Comparison of ENCODE assay signal across 27 cellular contexts in genomic region chr18:44712025-44712424, GRCh38. TPM values are rescaled to one million over a fixed set of nuclear protein-coding genes. Genes with fewer than 3 reads are reported as not detected.
DNase-seq lines count a peak whose midpoint lies in the region; ATAC-seq and TF ChIP-seq lines count a peak whose summit lies in the region.
"Had no signal": no experiment of that assay in that cellular context is flagged by ENCODE, and none has a peak within 500 bp of the region (broad histone marks: within the 10 kb centered on the region; RNA-seq: fewer than 3 reads in every experiment).

No MANE protein-coding gene starts in this region.

- ATAC-seq in GM23338 (peak; percentile 50; the same call in 2 of the 3 replicates), HG02588 (IDR thresholded peaks at IDR 0.05; ENCODE audit: unreplicated experiment) (no peak)
- no peak for ATAC-seq in activated T-helper 17 cell treated with anti-CD3 and anti-CD28 coated beads, Interleukin-2, amount 50 U/mL, for 72 hours (replicated peaks)
- ATAC-seq: activated naive CD8-positive, alpha-beta T cell treated with anti-CD3 and anti-CD28 coated beads, Interleukin-2, amount 50 U/mL, for 24 hours; body of pancreas had no signal

- H3K4me1 ChIP-seq in GM23338 (ENCODE audit: insufficient read depth) (peaks cover 28% of the 10 kb centered on the region), KMS-11 (ENCODE audit: low read depth, poor library complexity, severe bottlenecking) (peaks cover 99% of the 10 kb centered on the region), endodermal cell (ENCODE audit: control insufficient read depth, insufficient read depth, low read length) (peaks cover 20% of the 10 kb centered on the region)

- peak overlapping the region; percentile 66 for H3K27ac Mint-ChIP-seq in GM23338
- peak overlapping the region; percentile 89 for H3K27ac Mint-ChIP-seq in endodermal cell
- peak overlapping the region; percentile 84 for H3K27ac Mint-ChIP-seq in progenitor cell of endocrine pancreas
- H3K27ac Mint-ChIP-seq in activated T-helper 17 cell treated with anti-CD3 and anti-CD28 coated beads, Interleukin-2, amount 50 U/mL, for 72 hours: no peak overlapping the region
- H3K27ac Mint-ChIP-seq: activated CD4-positive, alpha-beta T cell treated with anti-CD3 and anti-CD28 coated beads, Interleukin-2, amount 10 ng/mL, durations not matched to agents 7 days and 5 days; activated naive CD8-positive, alpha-beta T cell treated with anti-CD3 and anti-CD28 coated beads, Interleukin-2, amount 50 U/mL, for 24 hours; CD4-positive, alpha-beta memory T cell had no signal

- H3K4me3 Mint-ChIP-seq in GM23338: peak overlapping the region; percentile 7; the same call in 1 of the 3 replicates
- H3K4me3 Mint-ChIP-seq in endodermal cell: peak overlapping the region; percentile 17
- H3K4me3 Mint-ChIP-seq in progenitor cell of endocrine pancreas (ENCODE audit: low read depth): no peak overlapping the region
- H3K4me3 Mint-ChIP-seq in activated T-helper 17 cell treated with anti-CD3 and anti-CD28 coated beads, Interleukin-2, amount 50 U/mL, for 72 hours: no peak overlapping the region
- H3K4me3 Mint-ChIP-seq: activated CD4-positive, alpha-beta T cell treated with anti-CD3 and anti-CD28 coated beads, Interleukin-2, amount 10 ng/mL, durations not matched to agents 7 days and 5 days; activated naive CD8-positive, alpha-beta T cell treated with anti-CD3 and anti-CD28 coated beads, Interleukin-2, amount 50 U/mL, for 24 hours; CD4-positive, alpha-beta memory T cell had no signal

- peaks cover 9% of the 10 kb centered on the region for H3K9me3 ChIP-seq in endodermal cell (ENCODE audit: control insufficient read depth, low read length)
- H3K9me3 ChIP-seq: body of pancreas, esophagus muscularis mucosa, SJCRH30, transverse colon had no signal

- H3K27me3 Mint-ChIP-seq in GM23338 (ENCODE audit: insufficient read depth, low read depth, poor library complexity) (peaks cover 4% of the 10 kb centered on the region), endodermal cell (ENCODE audit: insufficient read depth) (no peaks in the 10 kb centered on the region), progenitor cell of endocrine pancreas (no peaks in the 10 kb centered on the region)
- peaks cover 13% of the 10 kb centered on the region for H3K27me3 Mint-ChIP-seq in activated T-helper 17 cell treated with anti-CD3 and anti-CD28 coated beads, Interleukin-2, amount 50 U/mL, for 72 hours

- peaks cover 3% of the 10 kb centered on the region; the same call in 1 of the 2 replicates for H3K9me2 ChIP-seq in GM23338 (ENCODE audit: insufficient read depth)

- peak; percentile 49 for DNase-seq in GM23338 (ENCODE audit: low spot score)
- DNase-seq in endodermal cell: no peak
- no peak for DNase-seq in progenitor cell of endocrine pancreas (ENCODE audit: low spot score, unreplicated experiment)
- DNase-seq in NK-92 (lab: John Stamatoyannopoulos, UW; ENCODE audit: unreplicated experiment): no peak
- no peak for DNase-seq in Ammon's horn (ENCODE audit: low spot score)
- DNase-seq: activated CD4-positive, alpha-beta T cell treated with anti-CD3 and anti-CD28 coated beads, Interleukin-2, amount 10 ng/mL, durations not matched to agents 7 days and 5 days; activated CD8-positive, alpha-beta memory T cell treated with anti-CD3 and anti-CD28 coated beads, Interleukin-2, amount 50 U/mL, for 4 hours; activated effector memory CD4-positive, alpha-beta T cell treated with Interleukin-2 at 50 U/mL for 16 hours; activated naive CD8-positive, alpha-beta T cell treated with anti-CD3 and anti-CD28 coated beads, Interleukin-2, amount 50 U/mL, for 24 hours; body of pancreas; CD4-positive, alpha-beta memory T cell; DMS79; effector CD8-positive, alpha-beta T cell; kidney glomerular epithelial cell; NCI-H146; NCI-H774; PC-9; SJCRH30; stimulated activated CD4-positive, alpha-beta T cell treated with anti-CD3 and anti-CD28 coated beads, Interleukin-4, amount 100 ng/mL, for 24 hours; T-helper 2 cell; transverse colon had no signal

- H3K27ac ChIP-seq in GM23338 (ENCODE audit: low read depth) (no peak overlapping the region), KMS-11 (peak overlapping the region; percentile 87), endodermal cell (ENCODE audit: low read depth, low read length) (no peak overlapping the region)
- H3K27ac ChIP-seq: esophagus muscularis mucosa, HL-60, PC-9, SJCRH30, transverse colon had no signal

- no peak overlapping the region for H2AFZ ChIP-seq in GM23338
- H2AFZ ChIP-seq in KMS-11 (ENCODE audit: low read depth): no peak overlapping the region
- H2AFZ ChIP-seq: PC-9 had no signal

- peaks cover 42% of the 10 kb centered on the region for H3K4me1 Mint-ChIP-seq in GM23338
- peaks cover 57% of the 10 kb centered on the region for H3K4me1 Mint-ChIP-seq in endodermal cell
- peaks cover 11% of the 10 kb centered on the region for H3K4me1 Mint-ChIP-seq in progenitor cell of endocrine pancreas (ENCODE audit: low read depth)
- peaks cover 11% of the 10 kb centered on the region for H3K4me1 Mint-ChIP-seq in activated T-helper 17 cell treated with anti-CD3 and anti-CD28 coated beads, Interleukin-2, amount 50 U/mL, for 72 hours

- H3K9ac ChIP-seq in KMS-11 (peak overlapping the region; percentile 34; the same call in 1 of the 2 replicates), endodermal cell (ENCODE audit: extremely low read depth, low read length, poor library complexity, severe bottlenecking) (no peak overlapping the region)

- no peaks in the 10 kb centered on the region for H3F3A ChIP-seq in GM23338 (replicated peaks; ENCODE audit: low read depth)

- H3K79me2 ChIP-seq in GM23338 (replicated peaks; ENCODE audit: insufficient read depth) (no peaks in the 10 kb centered on the region), KMS-11 (ENCODE audit: insufficient read depth, low read depth) (peaks cover 64% of the 10 kb centered on the region)

- peak in 1 of 2 experiments; percentile 9; a peak in 1 of 4 replicates for TF ChIP-seq CTCF in GM23338 (conservative IDR thresholded peaks at IDR 0.05; ENCODE audit: low read depth in 2 of 2)
- TF ChIP-seq CTCF in KMS-11 (conservative IDR thresholded peaks at IDR 0.05; ENCODE audit: low read depth, low read length): peak; percentile 38; the same call in 1 of the 2 replicates
- peak; percentile 40 for TF ChIP-seq CTCF in endodermal cell (conservative IDR thresholded peaks at IDR 0.05)
- TF ChIP-seq CTCF in progenitor cell of endocrine pancreas (IDR thresholded peaks at IDR 0.05; ENCODE audit: unreplicated experiment): no peak

- peak overlapping the region; percentile 53; the same call in 1 of the 2 replicates for H3K4me2 ChIP-seq in GM23338
- peak overlapping the region; percentile 95 for H3K4me2 ChIP-seq in KMS-11
- H3K4me2 ChIP-seq: PC-9 had no signal

- H3K9me3 Mint-ChIP-seq in GM23338: no peaks in the 10 kb centered on the region
- no peaks in the 10 kb centered on the region for H3K9me3 Mint-ChIP-seq in endodermal cell
- H3K9me3 Mint-ChIP-seq in progenitor cell of endocrine pancreas (ENCODE audit: low read depth): peaks cover 3% of the 10 kb centered on the region
- no peaks in the 10 kb centered on the region for H3K9me3 Mint-ChIP-seq in activated T-helper 17 cell treated with anti-CD3 and anti-CD28 coated beads, Interleukin-2, amount 50 U/mL, for 72 hours
- H3K9me3 Mint-ChIP-seq: activated CD4-positive, alpha-beta T cell treated with anti-CD3 and anti-CD28 coated beads, Interleukin-2, amount 10 ng/mL, durations not matched to agents 7 days and 5 days; activated naive CD8-positive, alpha-beta T cell treated with anti-CD3 and anti-CD28 coated beads, Interleukin-2, amount 50 U/mL, for 24 hours; CD4-positive, alpha-beta memory T cell had no signal

- H3K36me3 Mint-ChIP-seq in GM23338 (ENCODE audit: low read depth): peaks cover 13% of the 10 kb centered on the region
- H3K36me3 Mint-ChIP-seq in endodermal cell (ENCODE audit: low read depth): peaks cover 29% of the 10 kb centered on the region
- peaks cover 24% of the 10 kb centered on the region for H3K36me3 Mint-ChIP-seq in progenitor cell of endocrine pancreas (ENCODE audit: insufficient read depth)
- no peaks in the 10 kb centered on the region for H3K36me3 Mint-ChIP-seq in activated T-helper 17 cell treated with anti-CD3 and anti-CD28 coated beads, Interleukin-2, amount 50 U/mL, for 72 hours (ENCODE audit: low read depth)
- H3K36me3 Mint-ChIP-seq: CD4-positive, alpha-beta memory T cell had no signal

- H3K36me3 ChIP-seq in GM23338 (ENCODE audit: insufficient read depth) (no peaks in the 10 kb centered on the region), KMS-11 (ENCODE audit: insufficient read depth) (no peaks in the 10 kb centered on the region), endodermal cell (ENCODE audit: control insufficient read depth, insufficient read depth, low read length) (peaks cover 30% of the 10 kb centered on the region)
- H3K36me3 ChIP-seq: transverse colon had no signal

- H4K20me1 ChIP-seq in GM23338 (replicated peaks; ENCODE audit: insufficient read depth) (no peaks in the 10 kb centered on the region; the same call in 1 of the 2 replicates), KMS-11 (ENCODE audit: insufficient read depth) (no peaks in the 10 kb centered on the region)

- H3K27me3 ChIP-seq in GM23338 (ENCODE audit: insufficient read depth): no peaks in the 10 kb centered on the region
- H3K27me3 ChIP-seq in KMS-11 (ENCODE audit: insufficient read depth, low read depth): no peaks in the 10 kb centered on the region
- no peaks in the 10 kb centered on the region for H3K27me3 ChIP-seq in endodermal cell (ENCODE audit: control insufficient read depth, insufficient read depth, low read length, poor library complexity, severe bottlenecking)
- H3K27me3 ChIP-seq: body of pancreas, esophagus muscularis mucosa, SJCRH30, transverse colon had no signal

- no peak overlapping the region for H3K4me3 ChIP-seq in GM23338
- no peak overlapping the region for H3K4me3 ChIP-seq in KMS-11 (IDR thresholded peaks at IDR 0.05; ENCODE audit: insufficient read depth, low read depth, low read length)
- no peak overlapping the region for H3K4me3 ChIP-seq in endodermal cell (ENCODE audit: low read length)
- H3K4me3 ChIP-seq: body of pancreas, esophagus muscularis mucosa, lung, PC-9, SJCRH30, transverse colon had no signal

- WGBS in endodermal cell (ENCODE audit: insufficient coverage in 1 of 2, insufficient read length in 1 of 2), 2 experiments: 33% methylated on average over 1 of the region's 2 CpGs; no CpG with 5 or more reads in 1 of the 2 experiments

TF ChIP-seq in GM23338, 12 proteins besides CTCF, POLR2A, EP300 and RAD21 (continues in another document):
- TF ChIP-seq JUNB (IDR thresholded peaks at IDR 0.05; ENCODE audit: unreplicated experiment): no peak

RNA-seq across cellular contexts. Expression of gene SETBP1, which starts 31.3 kb away (rescaled TPM):
- 3.7 and 5.5 TPM in 2 replicates for total RNA-seq in GM23338 (2014; rRNA removed; shearing (Covaris generic))
- 1.6 TPM in 2 replicates for polyA plus RNA-seq in GM23338 (2016; fragmentation: Nextera tagmentation; extraction: Ambion mirVana)
- total RNA-seq in endodermal cell: 10 to 100 TPM; 17.3 to 20.1 TPM
- 18.5 TPM for polyA plus RNA-seq in endodermal cell (2013, experiment 1 of 2)
- polyA plus RNA-seq in endodermal cell (2013, experiment 2 of 2): 16.6 TPM
- total RNA-seq in progenitor cell of endocrine pancreas: 30.8 and 32.2 TPM in 2 replicates
- 1 to 10 TPM; 2.2 to 7.6 TPM for total RNA-seq in activated T-helper 17 cell treated with anti-CD3 and anti-CD28 coated beads, Interleukin-2, amount 50 U/mL, for 72 hours

Comparison
In these comparisons a context has a peak if more than half of its experiments do, and no peak if none do; other contexts are left out.
1. H3K4me3 Mint-ChIP-seq: peak in GM23338 (single experiment) and endodermal cell (single experiment); none in progenitor cell of endocrine pancreas (single experiment) and activated T-helper 17 cell treated with anti-CD3 and anti-CD28 coated beads, Interleukin-2, amount 50 U/mL, for 72 hours (single experiment).